ENCODE assay signal across 8 cellular contexts in the genomic region with DNA sequence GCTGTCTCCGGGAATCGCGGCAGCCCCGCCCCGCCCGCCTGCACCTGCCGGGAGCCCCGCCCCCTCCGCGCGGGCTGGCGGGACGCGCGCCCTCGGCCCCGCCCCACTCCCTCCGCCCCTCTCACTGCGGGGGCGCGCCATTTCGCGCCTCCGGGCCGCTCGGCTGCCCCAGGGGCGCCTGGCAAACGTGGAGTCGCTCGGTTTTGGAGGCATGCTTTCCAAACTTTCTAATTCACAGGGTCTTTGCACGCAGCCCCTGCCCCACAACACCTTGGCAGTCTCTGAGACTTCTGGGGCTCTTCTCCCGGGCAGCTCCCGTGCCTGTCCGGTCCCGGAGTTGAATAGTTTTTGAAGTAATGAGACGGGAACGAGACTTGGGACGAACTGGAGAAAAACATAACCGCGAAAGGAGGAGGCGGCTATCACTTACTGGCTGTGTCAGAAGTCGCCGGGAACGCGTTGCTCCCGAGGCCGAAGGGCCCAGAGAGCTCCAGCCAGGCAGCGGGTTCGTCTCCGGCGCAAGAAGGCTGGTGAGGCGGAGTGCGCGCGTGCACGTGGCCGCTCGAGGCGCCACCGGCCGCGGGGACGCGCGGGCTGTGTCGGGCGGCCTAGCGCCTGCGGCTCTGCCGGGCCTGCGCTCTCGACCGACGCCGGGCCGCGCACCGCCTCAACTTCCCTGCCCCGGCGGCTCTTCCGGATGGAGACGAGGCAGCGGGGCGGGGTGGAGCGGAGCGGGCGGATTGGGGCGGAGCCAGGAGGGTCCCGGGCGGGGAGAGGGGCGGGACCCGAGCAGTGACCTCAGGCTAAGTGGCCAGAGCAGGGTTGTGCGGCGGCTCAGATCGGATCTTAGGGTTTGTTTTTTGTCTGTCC. TPM values are rescaled to one million over a fixed set of nuclear protein-coding genes. Genes with fewer than 3 reads are reported as not detected.
DNase-seq lines count a peak whose midpoint lies in the region; ATAC-seq and TF ChIP-seq lines count a peak whose summit lies in the region.

Gene MCM9, minus strand, starts transcription at position 699 of the 870 bp plus-strand sequence. CDS start 3,436 bp downstream, outside the sequence.

- H3K4me1 ChIP-seq in psoas muscle (peaks cover 13% of the 10 kb centered on the region), urinary bladder (ENCODE audit: insufficient read depth) (no peaks in the 10 kb centered on the region)

- peak within 1 kb of the TSS; percentile 90 for H3K27ac ChIP-seq in psoas muscle
- peak within 1 kb of the TSS; percentile 71 for H3K27ac ChIP-seq in urinary bladder (ENCODE audit: low read depth)

- ATAC-seq in HG02852 (IDR thresholded peaks at IDR 0.05; ENCODE audit: unreplicated experiment) (peak; percentile 95), left ventricle myocardium superior (peak; percentile 98), psoas muscle (peak; percentile 96 to 98 (median 96))

- intact Hi-C loops in left ventricle myocardium superior (cut with micrococcal nuclease) (no loop called here), psoas muscle (cut with DNase I) (loop anchor here (2.0 to 5.0 kb wide), 2 partner anchors 37 to 40 kb away; partner anchors contain the start of gene ASF1A (in 1 of the 2))

- H3K4me1 Mint-ChIP-seq in T-helper 1 cell treated with Interleukin-12 subunit alpha and Interleukin-12 subunit beta and Interleukin-4 antibody, amounts not matched to agents 30 μg/mL and 1 μg/mL, for 36 hours (ENCODE audit: low read depth): peaks cover 25% of the 10 kb centered on the region

- peak within 1 kb of the TSS; percentile 90 for H3K4me3 Mint-ChIP-seq in T-helper 1 cell treated with Interleukin-12 subunit alpha and Interleukin-12 subunit beta and Interleukin-4 antibody, amounts not matched to agents 30 μg/mL and 1 μg/mL, for 36 hours

- H3K27me3 ChIP-seq in psoas muscle (ENCODE audit: insufficient read depth in 3 of 3, low read length in 2 of 3): no peaks in the 10 kb centered on the region

- no peaks in the 10 kb centered on the region for H3K9me3 ChIP-seq in psoas muscle

- H3K27me3 Mint-ChIP-seq in T-helper 1 cell treated with Interleukin-12 subunit alpha and Interleukin-12 subunit beta and Interleukin-4 antibody, amounts not matched to agents 30 μg/mL and 1 μg/mL, for 36 hours (ENCODE audit: low read depth): no peaks in the 10 kb centered on the region

- H3K36me3 ChIP-seq in psoas muscle (ENCODE audit: insufficient read depth in 1 of 2, low read depth in 1 of 2) (peaks cover 0 to 26% of the 10 kb centered on the region in 2 donors), urinary bladder (ENCODE audit: insufficient read depth) (no peaks in the 10 kb centered on the region)

- H3K36me3 Mint-ChIP-seq in T-helper 1 cell treated with Interleukin-12 subunit alpha and Interleukin-12 subunit beta and Interleukin-4 antibody, amounts not matched to agents 30 μg/mL and 1 μg/mL, for 36 hours (ENCODE audit: low read depth): peaks cover 24% of the 10 kb centered on the region

- DNase-seq in NCI-H1436 treated with DMSO at 0.1 percent for 48 hours (lab: John Stamatoyannopoulos, UW): peak; percentile 62
- peak in 55 of 56 donors; percentile 22 to 89 (median 73) for DNase-seq in amygdala (lab: John Stamatoyannopoulos, UW)
- DNase-seq in left ventricle myocardium superior: peak; percentile 94
- DNase-seq in psoas muscle: peak; percentile 92 to 94

- H3K9me3 Mint-ChIP-seq in T-helper 1 cell treated with Interleukin-12 subunit alpha and Interleukin-12 subunit beta and Interleukin-4 antibody, amounts not matched to agents 30 μg/mL and 1 μg/mL, for 36 hours: no peaks in the 10 kb centered on the region

- TF ChIP-seq POLR2A in GM15510 (IDR thresholded peaks at IDR 0.05; ENCODE audit: borderline replicate concordance, extremely low read depth, insufficient read length): peak; percentile 76

- peak within 1 kb of the TSS; percentile 92 for H3K27ac Mint-ChIP-seq in T-helper 1 cell treated with Interleukin-12 subunit alpha and Interleukin-12 subunit beta and Interleukin-4 antibody, amounts not matched to agents 30 μg/mL and 1 μg/mL, for 36 hours

- TF ChIP-seq CTCF in psoas muscle (IDR thresholded peaks at IDR 0.05): no peak

- H3K4me3 ChIP-seq in psoas muscle: peak within 1 kb of the TSS; percentile 77
- peak within 1 kb of the TSS; percentile 49 for H3K4me3 ChIP-seq in urinary bladder (ENCODE audit: low read depth, low read length)

- WGBS in psoas muscle, 3 donors: 0% methylated on average over 86 to 95 of the region's 95 CpGs
- WGBS in urinary bladder: under 1% methylated on average over 95 of the region's 95 CpGs

RNA-seq across cellular contexts. Expression of gene MCM9, which starts in this region (rescaled TPM):
- total RNA-seq in left ventricle myocardium superior (6.0 TPM), psoas muscle (1 to 10 TPM; 4.6 to 5.6 (median 5.0) TPM), urinary bladder (26.3 TPM)
- polyA plus RNA-seq in psoas muscle (1 to 10 TPM; 1.6 to 2.6 (median 2.4) TPM), urinary bladder (7.5 TPM)

Comparison
In these comparisons a context has a peak if more than half of its experiments do, and no peak if none do; other contexts are left out.
1. Peak in every context shown above with its lines: DNase-seq, ATAC-seq, H3K4me3 ChIP-seq and H3K27ac ChIP-seq.